Comparison of ENCODE assay signal across 8 cellular contexts in the genomic region with DNA sequence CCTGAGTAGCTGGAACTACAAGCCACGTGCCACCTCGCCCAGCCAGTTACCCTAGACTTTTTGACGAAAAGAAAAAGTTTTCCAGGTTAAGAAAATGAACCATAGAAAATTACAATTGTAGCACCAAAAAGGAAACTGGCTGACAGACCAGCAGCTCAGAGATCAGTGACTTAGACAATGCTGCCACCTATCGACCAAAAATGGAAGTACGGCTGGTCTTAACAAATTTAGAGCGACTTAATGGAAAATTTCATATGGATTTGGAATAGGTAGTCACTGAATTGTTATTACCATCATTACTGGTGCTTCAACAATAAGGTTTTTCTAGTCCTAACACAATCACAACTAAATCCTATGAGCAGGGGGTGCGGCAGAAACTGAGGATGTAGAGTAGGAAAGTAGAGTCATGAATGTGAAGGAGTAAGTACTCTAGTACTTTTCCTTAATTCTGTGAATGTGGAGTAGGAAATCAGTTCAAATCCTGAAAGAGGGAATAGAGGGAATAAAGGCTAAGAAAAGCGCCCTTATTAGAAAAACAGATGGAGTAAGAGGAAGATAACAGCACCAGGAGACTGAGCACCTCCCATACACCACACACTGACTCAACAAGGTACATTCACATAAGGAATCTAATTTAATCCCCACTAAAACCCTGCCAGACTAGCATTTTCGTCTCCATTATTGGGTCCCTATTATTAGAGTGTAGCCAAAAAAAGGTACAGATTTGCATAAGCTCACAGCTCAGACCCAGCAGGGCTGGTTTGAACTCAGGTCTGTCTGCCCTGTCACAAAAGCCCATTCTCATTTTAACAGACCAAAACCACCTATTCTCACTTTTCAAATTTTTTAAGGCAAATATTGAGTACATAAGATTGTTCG. TPM values are rescaled to one million over a fixed set of nuclear protein-coding genes. Genes with fewer than 3 reads are reported as not detected.
DNase-seq lines count a peak whose midpoint lies in the region; ATAC-seq, FAIRE-seq and TF ChIP-seq lines count a peak whose summit lies in the region.

No MANE protein-coding gene starts in this region.

- peak; percentile 97 for FAIRE-seq in frontal cortex (lab: Jason Lieb, UNC)

- H3K36me3 ChIP-seq in cardiac muscle cell = no peaks in the 10 kb centered on the region
- no peaks in the 10 kb centered on the region for H3K36me3 ChIP-seq in SJCRH30
- no peaks in the 10 kb centered on the region for H3K36me3 ChIP-seq in parathyroid adenoma (ENCODE audit: control insufficient read depth, insufficient read depth, low read length)
- no peaks in the 10 kb centered on the region for H3K36me3 ChIP-seq in upper lobe of right lung

- H3K9me3 ChIP-seq in cardiac muscle cell (ENCODE audit: low read depth) (no peaks in the 10 kb centered on the region), SJCRH30 (replicated peaks) (no peaks in the 10 kb centered on the region), parathyroid adenoma (ENCODE audit: control insufficient read depth, low read length) (no peaks in the 10 kb centered on the region), upper lobe of right lung (no peaks in the 10 kb centered on the region)

- TF ChIP-seq CTCF in cardiac muscle cell (IDR thresholded peaks at IDR 0.05; ENCODE audit: low read depth, low read length) (peak; percentile 82), parathyroid adenoma (IDR thresholded peaks at IDR 0.05) (peak; percentile 90), upper lobe of right lung (IDR thresholded peaks at IDR 0.05) (peak; percentile 97)

- DNase-seq in cardiac muscle cell (ENCODE audit: low read depth in 1 of 2, low spot score in 1 of 2) (peak; percentile 78 to 85), Right ventricle myocardium inferior (ENCODE audit: missing footprints) (no peak), M059J (ENCODE audit: low read depth) (peak; percentile 66), SJCRH30 (peak; percentile 50 to 83), frontal cortex (ENCODE audit: low spot score in 2 of 2) (peak; percentile 52 to 59), upper lobe of right lung (no peak)
- DNase-seq in activated effector memory CD4-positive, alpha-beta T cell treated with anti-CD3 and anti-CD28 coated beads, Interleukin-2, amount 50 U/mL, for 16 hours = peak; percentile 89

- H3K27ac ChIP-seq in cardiac muscle cell = no peak overlapping the region
- no peak overlapping the region for H3K27ac ChIP-seq in SJCRH30
- H3K27ac ChIP-seq in parathyroid adenoma = no peak overlapping the region
- no peak overlapping the region for H3K27ac ChIP-seq in upper lobe of right lung

- H3K79me2 ChIP-seq in parathyroid adenoma = no peaks in the 10 kb centered on the region

- no peak for ATAC-seq in Right ventricle myocardium inferior
- peak; percentile 87 for ATAC-seq in upper lobe of right lung

- H3K4me3 ChIP-seq in cardiac muscle cell (no peak overlapping the region), SJCRH30 (no peak overlapping the region), parathyroid adenoma (ENCODE audit: low read depth, low read length) (no peak overlapping the region), upper lobe of right lung (no peak overlapping the region)

- H3K4me1 ChIP-seq in cardiac muscle cell (ENCODE audit: low read depth) (no peaks in the 10 kb centered on the region), SJCRH30 (peaks cover 11% of the 10 kb centered on the region), parathyroid adenoma (no peaks in the 10 kb centered on the region), upper lobe of right lung (peaks cover 7% of the 10 kb centered on the region)

- no peak overlapping the region for H2AFZ ChIP-seq in parathyroid adenoma

- H3K27me3 ChIP-seq in cardiac muscle cell = peaks cover 19% of the 10 kb centered on the region
- no peaks in the 10 kb centered on the region for H3K27me3 ChIP-seq in SJCRH30
- H3K27me3 ChIP-seq in parathyroid adenoma (ENCODE audit: control insufficient read depth, insufficient read depth, low read length) = no peaks in the 10 kb centered on the region
- H3K27me3 ChIP-seq in upper lobe of right lung = peaks cover 5% of the 10 kb centered on the region

- no peak overlapping the region for H3K9ac ChIP-seq in parathyroid adenoma

- intact Hi-C loops in Right ventricle myocardium inferior (cut with DNase I) = loop anchor here (1.0 to 2.0 kb wide), 2 partner anchors 189 to 200 kb away; no protein-coding TSS in a partner anchor
- intact Hi-C loops in upper lobe of right lung (cut with DNase I) = loop anchor here (5.0 kb wide), 1 partner anchor 201 kb away; no protein-coding TSS in a partner anchor

- no peak overlapping the region for H3K4me2 ChIP-seq in parathyroid adenoma (ENCODE audit: low read length)

RNA-seq across cellular contexts. Expression of gene MGST3, which starts 37.9 kb away (rescaled TPM):
- total RNA-seq in cardiac muscle cell = 284 and 358 TPM in 2 replicates
- 930 and 972 TPM in 2 replicates for polyA plus RNA-seq in cardiac muscle cell
- total RNA-seq in Right ventricle myocardium inferior = 628 TPM
- total RNA-seq in M059J (2014; rRNA removed; shearing (Covaris generic)) = 89.6 and 99.6 TPM in 2 replicates
- total RNA-seq in SJCRH30 (2014; rRNA removed; shearing (Covaris generic)) = 27.8 and 33.1 TPM in 2 replicates
- 162 TPM for total RNA-seq in frontal cortex
- 181 TPM for total RNA-seq in upper lobe of right lung

RNA-seq across cellular contexts. Expression of gene LRRC52, which starts 49.4 kb away (rescaled TPM):
- total RNA-seq in cardiac muscle cell (0.77 TPM in 1 of 2 replicates, not detected in the other), Right ventricle myocardium inferior (0.30 TPM), frontal cortex (not detected), upper lobe of right lung (0.87 TPM)
- 0.20 TPM in 1 of 2 replicates, not detected in the other for polyA plus RNA-seq in cardiac muscle cell
- not detected in 2 replicates for total RNA-seq in M059J (2014; rRNA removed; shearing (Covaris generic))
- total RNA-seq in SJCRH30 (2014; rRNA removed; shearing (Covaris generic)) = not detected in 2 replicates

Comparison
In these comparisons a context has a peak if more than half of its experiments do, and no peak if none do; other contexts are left out.
1. DNase-seq: peak in cardiac muscle cell (2 of 2), M059J (single experiment), SJCRH30 (2 of 2), activated effector memory CD4-positive, alpha-beta T cell treated with anti-CD3 and anti-CD28 coated beads, Interleukin-2, amount 50 U/mL, for 16 hours (single experiment) and frontal cortex (2 of 2); none in Right ventricle myocardium inferior (single experiment) and upper lobe of right lung (single experiment).
2. Peak in every context shown above with its lines, with median percentiles within 50 percentile points of each other: CTCF ChIP-seq.